Comparison of ENCODE assay signal across 1 cellular context in genomic region chr5:173812811-173813550, GRCh38.
TF ChIP-seq lines count a peak whose summit lies in the region.

No MANE protein-coding gene starts in this region.

TF ChIP-seq in HepG2, 621 proteins besides CTCF, POLR2A, EP300 and RAD21 (continued from another document):
- no peak for TF ChIP-seq HMGXB4 (CRISPR knock-in tag; IDR thresholded peaks at IDR 0.05; ENCODE audit: borderline replicate concordance in 1 of 2, low read depth in 1 of 2)
- no peak for TF ChIP-seq IRX3 (CRISPR knock-in tag; IDR thresholded peaks at IDR 0.05; ENCODE audit: borderline replicate concordance, low read depth)
- TF ChIP-seq E2F1 (CRISPR knock-in tag; IDR thresholded peaks at IDR 0.05): no peak
- TF ChIP-seq KMT2B (CRISPR knock-in tag; IDR thresholded peaks at IDR 0.05): no peak
- no peak for TF ChIP-seq ARID4A (CRISPR knock-in tag; IDR thresholded peaks at IDR 0.05; ENCODE audit: borderline replicate concordance)
- TF ChIP-seq ZNF616 (CRISPR knock-in tag; IDR thresholded peaks at IDR 0.05; ENCODE audit: low read depth): no peak
